ENCODE assay signal across 1 cellular context in genomic region chr18:75132931-75133525, GRCh38.
TF ChIP-seq lines count a peak whose summit lies in the region.

No MANE protein-coding gene starts in this region.

TF ChIP-seq in WTC11, 78 proteins besides CTCF, POLR2A, EP300 and RAD21 (continued from another document):
- no peak for TF ChIP-seq STAT6 (CRISPR knock-in tag; conservative IDR thresholded peaks at IDR 0.05; ENCODE audit: low read depth)
- TF ChIP-seq GTF2I (CRISPR knock-in tag; conservative IDR thresholded peaks at IDR 0.05) = no peak
- TF ChIP-seq ARID4B (CRISPR knock-in tag; IDR thresholded peaks at IDR 0.05; ENCODE audit: borderline replicate concordance) = no peak
- no peak for TF ChIP-seq IRF2 (CRISPR knock-in tag; IDR thresholded peaks at IDR 0.05; ENCODE audit: borderline replicate concordance, low read depth)
- TF ChIP-seq ZNF219 (CRISPR knock-in tag; IDR thresholded peaks at IDR 0.05; ENCODE audit: borderline replicate concordance) = no peak
- TF ChIP-seq NFE2L1 (CRISPR knock-in tag; IDR thresholded peaks at IDR 0.05) = no peak
- no peak for TF ChIP-seq SMAD3 (CRISPR knock-in tag; IDR thresholded peaks at IDR 0.05; ENCODE audit: borderline replicate concordance)
- no peak for TF ChIP-seq PREB (CRISPR knock-in tag; IDR thresholded peaks at IDR 0.05; ENCODE audit: borderline replicate concordance)
- no peak for TF ChIP-seq ZNF396 (CRISPR knock-in tag; IDR thresholded peaks at IDR 0.05; ENCODE audit: borderline replicate concordance)
- TF ChIP-seq MLX (CRISPR knock-in tag; IDR thresholded peaks at IDR 0.05) = no peak
- no peak for TF ChIP-seq ZNF281 (CRISPR knock-in tag; IDR thresholded peaks at IDR 0.05)
- TF ChIP-seq ERG (CRISPR knock-in tag; IDR thresholded peaks at IDR 0.05) = no peak
